14 cellular contexts compared by ENCODE assay signal in the genomic region with DNA sequence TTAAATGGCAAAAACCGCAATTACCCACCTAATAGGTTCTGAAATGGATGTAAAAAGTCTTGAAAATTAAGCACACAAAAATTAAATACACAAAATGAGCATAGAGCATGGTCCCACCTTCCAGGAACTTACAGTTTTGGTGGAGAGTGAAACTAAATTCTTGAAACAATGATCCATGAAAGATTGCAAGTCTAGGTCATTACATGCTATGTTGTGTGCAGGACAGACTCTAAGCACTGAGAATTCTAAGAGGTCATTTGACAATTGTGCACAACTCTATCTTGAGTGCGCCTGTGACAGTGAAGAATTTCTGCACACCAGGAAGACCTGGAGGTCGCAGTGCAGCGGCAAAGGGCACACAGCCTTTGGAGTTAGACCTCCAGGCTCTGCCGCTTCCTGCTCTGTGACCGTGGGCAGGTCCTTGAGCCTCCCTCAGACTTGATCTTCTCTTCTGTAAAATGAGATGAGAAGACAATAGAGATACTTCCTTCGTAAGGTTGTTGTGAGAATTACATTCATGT.
"Had no signal": no experiment of that assay in that cellular context is flagged by ENCODE, and none has a peak within 500 bp of the region (broad histone marks: within the 10 kb centered on the region; RNA-seq: fewer than 3 reads in every experiment).

No MANE protein-coding gene starts in this region.

- H3K4me3 ChIP-seq: pancreas, tibial artery, vagina had no signal

- H3K9me3 Mint-ChIP-seq: activated naive CD4-positive, alpha-beta T cell treated with anti-CD3 and anti-CD28 coated beads, Interleukin-2, amount 10 ng/mL, durations not matched to agents 7 days and 5 days; activated T-cell treated with anti-CD3 and anti-CD28 coated beads, Interleukin-2, amount 50 U/mL, for 24 hours; nephron progenitor cell; stimulated activated effector memory CD8-positive, alpha-beta T cell treated with anti-CD3 and anti-CD28 coated beads, Interleukin-12 subunit alpha, Interleukin-12 subunit beta, amount 100 ng/mL, for 72 hours had no signal

- H3K27ac Mint-ChIP-seq: activated naive CD4-positive, alpha-beta T cell treated with anti-CD3 and anti-CD28 coated beads, Interleukin-2, amount 10 ng/mL, durations not matched to agents 7 days and 5 days; activated T-cell treated with anti-CD3 and anti-CD28 coated beads, Interleukin-2, amount 50 U/mL, for 24 hours; nephron progenitor cell; stimulated activated effector memory CD8-positive, alpha-beta T cell treated with anti-CD3 and anti-CD28 coated beads, Interleukin-12 subunit alpha, Interleukin-12 subunit beta, amount 100 ng/mL, for 72 hours had no signal

- DNase-seq: activated CD4-positive, alpha-beta T cell treated with anti-CD3 and anti-CD28 coated beads, Interleukin-2, amount 50 U/mL, for 48 hours; activated CD4-positive, CD25-positive, alpha-beta regulatory T cell treated with anti-CD3 and anti-CD28 coated beads, Interleukin-2, amount 50 U/mL, for 72 hours; activated naive CD4-positive, alpha-beta T cell treated with anti-CD3 and anti-CD28 coated beads, Interleukin-2, amount 10 ng/mL, durations not matched to agents 7 days and 5 days; activated T-cell treated with anti-CD3 and anti-CD28 coated beads, Interleukin-2, amount 50 U/mL, for 24 hours; erythroblast; glutamatergic neuron; hypothalamus; kidney; nephron progenitor cell; pancreas; stimulated activated CD4-positive, alpha-beta T cell treated with anti-CD3 and anti-CD28 coated beads, Interleukin-12 subunit alpha, Interleukin-12 subunit beta, amount 100 ng/mL, for 4 hours had no signal

- ATAC-seq: stimulated activated effector memory CD8-positive, alpha-beta T cell treated with anti-CD3 and anti-CD28 coated beads, Interleukin-12 subunit alpha, Interleukin-12 subunit beta, amount 100 ng/mL, for 72 hours had no signal

- H3K27me3 ChIP-seq: pancreas, tibial artery, vagina had no signal

- H3K4me1 Mint-ChIP-seq: activated naive CD4-positive, alpha-beta T cell treated with anti-CD3 and anti-CD28 coated beads, Interleukin-2, amount 10 ng/mL, durations not matched to agents 7 days and 5 days had no signal

- H3K4me3 Mint-ChIP-seq: activated naive CD4-positive, alpha-beta T cell treated with anti-CD3 and anti-CD28 coated beads, Interleukin-2, amount 10 ng/mL, durations not matched to agents 7 days and 5 days; activated T-cell treated with anti-CD3 and anti-CD28 coated beads, Interleukin-2, amount 50 U/mL, for 24 hours; nephron progenitor cell; stimulated activated effector memory CD8-positive, alpha-beta T cell treated with anti-CD3 and anti-CD28 coated beads, Interleukin-12 subunit alpha, Interleukin-12 subunit beta, amount 100 ng/mL, for 72 hours had no signal

- H3K9me3 ChIP-seq: pancreas, tibial artery, vagina had no signal

- H3K36me3 ChIP-seq: pancreas, tibial artery, vagina had no signal

- H3K36me3 Mint-ChIP-seq: activated naive CD4-positive, alpha-beta T cell treated with anti-CD3 and anti-CD28 coated beads, Interleukin-2, amount 10 ng/mL, durations not matched to agents 7 days and 5 days; stimulated activated effector memory CD8-positive, alpha-beta T cell treated with anti-CD3 and anti-CD28 coated beads, Interleukin-12 subunit alpha, Interleukin-12 subunit beta, amount 100 ng/mL, for 72 hours had no signal
